ENCODE assay signal across 8 cellular contexts in the genomic region with DNA sequence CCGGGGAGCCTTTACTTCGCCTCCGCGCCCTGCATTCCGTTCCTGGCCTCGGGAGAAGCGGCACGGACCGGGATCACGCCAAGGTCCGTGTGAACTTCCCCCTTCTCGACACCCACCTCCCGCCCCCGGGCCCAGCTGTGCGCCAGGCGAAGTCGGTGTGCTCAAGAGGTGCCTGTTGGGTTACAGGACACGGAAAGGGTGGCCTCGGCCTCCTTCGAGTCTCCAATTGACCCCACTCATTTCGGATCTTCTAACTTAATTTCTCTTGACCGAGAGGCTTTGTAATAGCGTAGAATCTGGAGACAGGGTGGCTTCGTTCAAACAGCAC. TPM values are rescaled to one million over a fixed set of nuclear protein-coding genes. Genes with fewer than 3 reads are reported as not detected.
A peak's percentile ranks its signal among the peaks of the same experiment; 100 is the strongest.
DNase-seq lines count a peak whose midpoint lies in the region; ATAC-seq and TF ChIP-seq lines count a peak whose summit lies in the region.

No MANE protein-coding gene starts in this region.

- CTCF ChIA-PET in WTC11 (lab: Charles Lee), result no interaction called here

- 49% methylated on average over 4 of the region's 24 CpGs for WGBS in suprapubic skin

- TF ChIP-seq CTCF in GM06990 (IDR thresholded peaks at IDR 0.05; ENCODE audit: insufficient read depth, low read length, poor library complexity, severe bottlenecking) (no peak), WTC11 (IDR thresholded peaks at IDR 0.05) (no peak), suprapubic skin (IDR thresholded peaks at IDR 0.05) (no peak)

- H3K36me3 Mint-ChIP-seq in WTC11, result peaks cover 3% of the 10 kb centered on the region; the same call in 1 of the 2 replicates

- no peak overlapping the region for H3K27ac Mint-ChIP-seq in WTC11

- POLR2A ChIA-PET in WTC11 (lab: Charles Lee), result no interaction called here

- H3K27ac ChIP-seq in iPS-18a (ENCODE audit: low read length) (no peak overlapping the region), suprapubic skin (peak overlapping the region; percentile 89)

- H3K4me1 Mint-ChIP-seq in WTC11, result peaks cover 8% of the 10 kb centered on the region

- H3K4me3 Mint-ChIP-seq in WTC11, result peak overlapping the region; percentile 80

- DNase-seq in GM06990 (ENCODE audit: extremely low read depth, insufficient read length) (no peak), WTC11 (ENCODE audit: low spot score) (no peak), suprapubic skin (ENCODE audit: low spot score in 2 of 2) (no peak), NCI-H1105 treated with DMSO at 0.1 percent for 48 hours (lab: John Stamatoyannopoulos, UW) (no peak), NCI-H128 (lab: John Stamatoyannopoulos, UW; ENCODE audit: unreplicated experiment) (no peak)
- DNase-seq in activated CD4-positive, CD25-positive, alpha-beta regulatory T cell treated with anti-CD3 and anti-CD28 coated beads, Interleukin-2, amount 50 U/mL, for 72 hours, result no peak

- H3K9me3 ChIP-seq in iPS-18a (ENCODE audit: control insufficient read depth, low read depth, low read length), result peaks cover 11% of the 10 kb centered on the region
- H3K9me3 ChIP-seq in suprapubic skin, result no peaks in the 10 kb centered on the region

- no peak for TF ChIP-seq POLR2A in suprapubic skin (IDR thresholded peaks at IDR 0.05)

- H3K9ac ChIP-seq in iPS-18a (ENCODE audit: low read length), result peak overlapping the region; percentile 31

- H3K27me3 Mint-ChIP-seq in WTC11 (ENCODE audit: low read depth), result no peaks in the 10 kb centered on the region

- H3K4me3 ChIP-seq in GM06990 (replicated peaks; ENCODE audit: low read depth, low read length) (peak overlapping the region; percentile 80), iPS-18a (ENCODE audit: low read length) (peak overlapping the region; percentile 72), suprapubic skin (peak overlapping the region; percentile 70)

- TF ChIP-seq EP300 in suprapubic skin (IDR thresholded peaks at IDR 0.05), result no peak

- ATAC-seq in HG02571 (IDR thresholded peaks at IDR 0.05; ENCODE audit: unreplicated experiment) (peak; percentile 21), WTC11 (no peak)

- H3K4me1 ChIP-seq in iPS-18a (ENCODE audit: control insufficient read depth, low read depth, low read length) (no peaks in the 10 kb centered on the region), suprapubic skin (peaks cover 6% of the 10 kb centered on the region)

- H3K9me3 Mint-ChIP-seq in WTC11, result no peaks in the 10 kb centered on the region

- H3K27me3 ChIP-seq in GM06990 (replicated peaks; ENCODE audit: control insufficient read depth, insufficient read depth, low read length) (no peaks in the 10 kb centered on the region), iPS-18a (ENCODE audit: control insufficient read depth, insufficient read depth, low read length) (no peaks in the 10 kb centered on the region), suprapubic skin (no peaks in the 10 kb centered on the region)

- H3K36me3 ChIP-seq in GM06990 (ENCODE audit: control insufficient read depth, insufficient read depth, low read length) (no peaks in the 10 kb centered on the region), iPS-18a (ENCODE audit: control insufficient read depth, low read depth, low read length) (peaks cover under 1% of the 10 kb centered on the region), suprapubic skin (no peaks in the 10 kb centered on the region)

TF ChIP-seq in WTC11, 78 proteins besides CTCF, POLR2A, EP300 and RAD21:
- TF ChIP-seq RELA (CRISPR knock-in tag; IDR thresholded peaks at IDR 0.05; ENCODE audit: borderline replicate concordance), result no peak
- TF ChIP-seq, protein P1, sequence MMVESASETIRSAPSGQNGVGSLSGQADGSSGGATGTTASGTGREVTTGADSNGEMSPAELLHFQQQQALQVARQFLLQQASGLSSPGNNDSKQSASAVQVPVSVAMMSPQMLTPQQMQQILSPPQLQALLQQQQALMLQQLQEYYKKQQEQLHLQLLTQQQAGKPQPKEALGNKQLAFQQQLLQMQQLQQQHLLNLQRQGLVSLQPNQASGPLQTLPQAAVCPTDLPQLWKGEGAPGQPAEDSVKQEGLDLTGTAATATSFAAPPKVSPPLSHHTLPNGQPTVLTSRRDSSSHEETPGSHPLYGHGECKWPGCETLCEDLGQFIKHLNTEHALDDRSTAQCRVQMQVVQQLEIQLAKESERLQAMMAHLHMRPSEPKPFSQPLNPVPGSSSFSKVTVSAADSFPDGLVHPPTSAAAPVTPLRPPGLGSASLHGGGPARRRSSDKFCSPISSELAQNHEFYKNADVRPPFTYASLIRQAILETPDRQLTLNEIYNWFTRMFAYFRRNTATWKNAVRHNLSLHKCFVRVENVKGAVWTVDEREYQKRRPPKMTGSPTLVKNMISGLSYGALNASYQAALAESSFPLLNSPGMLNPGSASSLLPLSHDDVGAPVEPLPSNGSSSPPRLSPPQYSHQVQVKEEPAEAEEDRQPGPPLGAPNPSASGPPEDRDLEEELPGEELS (CRISPR knock-in tag; IDR thresholded peaks at IDR 0.05), result 0 out of 2 replicates have a peak, but pooled peaks have one; percentile 5

RNA-seq across cellular contexts. Expression of gene PDHA1, which starts 0.4 kb away (rescaled TPM):
- total RNA-seq in WTC11 (2021) (246 to 292 TPM (median 271 TPM) in 3 replicates), suprapubic skin (100 to 1,000 TPM in 2 of 4 donors, 10 to 100 TPM in 2; 56.4 to 137 (median 105) TPM)
